In genomic region chr4:90028460-90028859, GRCh38 we compare ENCODE assay signal across 1 cellular context.
A peak's percentile ranks its signal among the peaks of the same experiment; 100 is the strongest.
TF ChIP-seq lines count a peak whose summit lies in the region.

No MANE protein-coding gene starts in this region.

TF ChIP-seq in GM12878, 131 proteins besides CTCF, POLR2A, EP300 and RAD21 (continued from another document and continues in another):
- no peak for TF ChIP-seq BCLAF1 (IDR thresholded peaks at IDR 0.05)
- no peak for TF ChIP-seq NFIC (IDR thresholded peaks at IDR 0.05; ENCODE audit: low read depth, low read length)
- TF ChIP-seq PBX3 (IDR thresholded peaks at IDR 0.05; ENCODE audit: insufficient replicate concordance, low read depth, low read length) = no peak
- TF ChIP-seq SKIL (IDR thresholded peaks at IDR 0.05; ENCODE audit: low read depth, poor library complexity, severe bottlenecking) = no peak
- TF ChIP-seq ZNF207 (IDR thresholded peaks at IDR 0.05; ENCODE audit: borderline replicate concordance) = no peak
- TF ChIP-seq REST (IDR thresholded peaks at IDR 0.05; ENCODE audit: low read depth, low read length) = no peak
- peak; percentile 46; the same call in 1 of the 2 replicates for TF ChIP-seq BACH1 (IDR thresholded peaks at IDR 0.05; ENCODE audit: borderline replicate concordance)
- no peak for TF ChIP-seq ASH2L (IDR thresholded peaks at IDR 0.05; ENCODE audit: borderline replicate concordance, low read depth)
- TF ChIP-seq TCF3 (IDR thresholded peaks at IDR 0.05; ENCODE audit: borderline replicate concordance, insufficient read depth, low read depth, low read length) = no peak
- TF ChIP-seq ZNF274 (IDR thresholded peaks at IDR 0.05; ENCODE audit: insufficient read depth, insufficient read length) = no peak
- TF ChIP-seq GATAD2B (conservative IDR thresholded peaks at IDR 0.05; ENCODE audit: low read depth) = peak; percentile 39; the same call in 1 of the 2 replicates
- TF ChIP-seq LARP7 (IDR thresholded peaks at IDR 0.05) = no peak
- no peak for TF ChIP-seq ZSCAN29 (IDR thresholded peaks at IDR 0.05)
- no peak for TF ChIP-seq MXI1 (IDR thresholded peaks at IDR 0.05; ENCODE audit: low read depth, low read length)
- peak; percentile 61 for TF ChIP-seq NR2F1 (conservative IDR thresholded peaks at IDR 0.05)
- no peak for TF ChIP-seq NRF1 (conservative IDR thresholded peaks at IDR 0.05; ENCODE audit: low read depth, low read length)
- TF ChIP-seq MEF2B (IDR thresholded peaks at IDR 0.05; ENCODE audit: partially characterized antibody, poor library complexity, severe bottlenecking) = peak; percentile 42
- TF ChIP-seq CREB1 (IDR thresholded peaks at IDR 0.05; ENCODE audit: low read depth) = no peak
- TF ChIP-seq EGR1 (IDR thresholded peaks at IDR 0.05; ENCODE audit: borderline replicate concordance in 1 of 2, low read depth in 2 of 2, low read length in 2 of 2) = no peak
- no peak for TF ChIP-seq SRF (IDR thresholded peaks at IDR 0.05; ENCODE audit: low read depth in 2 of 2, low read length in 2 of 2)
- TF ChIP-seq IKZF2 (IDR thresholded peaks at IDR 0.05) = peak; percentile 64 to 65; a peak in 2 of 4 replicates
- TF ChIP-seq BCL11A (IDR thresholded peaks at IDR 0.05; ENCODE audit: low read depth, low read length) = peak; percentile 59; the same call in 1 of the 2 replicates
- TF ChIP-seq CHD4 (IDR thresholded peaks at IDR 0.05) = no peak
- TF ChIP-seq YBX1 (IDR thresholded peaks at IDR 0.05) = no peak
- TF ChIP-seq POLR2AphosphoS5 (IDR thresholded peaks at IDR 0.05; ENCODE audit: low read length) = no peak
- TF ChIP-seq PKNOX1 (IDR thresholded peaks at IDR 0.05) = peak; percentile 70
- TF ChIP-seq USF1 (IDR thresholded peaks at IDR 0.05; ENCODE audit: borderline replicate concordance, extremely low read length, insufficient read depth, low read depth, low read length) = no peak
- TF ChIP-seq SMC3 (IDR thresholded peaks at IDR 0.05; ENCODE audit: borderline replicate concordance, low read length) = no peak
- 0 out of 2 replicates have a peak, but pooled peaks have one; percentile 59 for TF ChIP-seq ZNF217 (IDR thresholded peaks at IDR 0.05)
- TF ChIP-seq SREBF1 (IDR thresholded peaks at IDR 0.05; ENCODE audit: low read length) = no peak
- no peak for TF ChIP-seq IRF5 (IDR thresholded peaks at IDR 0.05; ENCODE audit: borderline replicate concordance)
- no peak for TF ChIP-seq HDAC6 (IDR thresholded peaks at IDR 0.05; ENCODE audit: unreplicated experiment)
- peak; percentile 64 for TF ChIP-seq DPF2 (IDR thresholded peaks at IDR 0.05)
- peak; percentile 65; the same call in 1 of the 2 replicates for TF ChIP-seq MLLT1 (IDR thresholded peaks at IDR 0.05)
- no peak for TF ChIP-seq FOS (IDR thresholded peaks at IDR 0.05; ENCODE audit: borderline replicate concordance, extremely low read depth, insufficient read length)
- no peak for TF ChIP-seq BRCA1 (IDR thresholded peaks at IDR 0.05; ENCODE audit: low read depth, low read length)
- no peak for TF ChIP-seq GABPA (IDR thresholded peaks at IDR 0.05; ENCODE audit: low read depth)
- no peak for TF ChIP-seq NFXL1 (IDR thresholded peaks at IDR 0.05; ENCODE audit: borderline replicate concordance)
- no peak for TF ChIP-seq SUZ12 (IDR thresholded peaks at IDR 0.05; ENCODE audit: unreplicated experiment)
- TF ChIP-seq ZNF24 (IDR thresholded peaks at IDR 0.05) = peak; percentile 87
- no peak for TF ChIP-seq STAT1 (conservative IDR thresholded peaks at IDR 0.05)
- TF ChIP-seq ATF2 (IDR thresholded peaks at IDR 0.05; ENCODE audit: low read length) = no peak
- no peak for TF ChIP-seq EZH2 (IDR thresholded peaks at IDR 0.05; ENCODE audit: borderline replicate concordance, control insufficient read depth, low read depth, low read length)
- TF ChIP-seq ATF3 (IDR thresholded peaks at IDR 0.05; ENCODE audit: borderline replicate concordance, extremely low read depth, low read depth, low read length) = no peak
- no peak for TF ChIP-seq MTA3 (IDR thresholded peaks at IDR 0.05; ENCODE audit: borderline replicate concordance, low read length)
- TF ChIP-seq SMAD1 (IDR thresholded peaks at IDR 0.05; ENCODE audit: low read depth, partially characterized antibody) = no peak
- no peak for TF ChIP-seq ZBED1 (IDR thresholded peaks at IDR 0.05; ENCODE audit: borderline replicate concordance)
- TF ChIP-seq HCFC1 (IDR thresholded peaks at IDR 0.05; ENCODE audit: low read length) = no peak
